Comparison of ENCODE assay signal across 8 cellular contexts in the genomic region with DNA sequence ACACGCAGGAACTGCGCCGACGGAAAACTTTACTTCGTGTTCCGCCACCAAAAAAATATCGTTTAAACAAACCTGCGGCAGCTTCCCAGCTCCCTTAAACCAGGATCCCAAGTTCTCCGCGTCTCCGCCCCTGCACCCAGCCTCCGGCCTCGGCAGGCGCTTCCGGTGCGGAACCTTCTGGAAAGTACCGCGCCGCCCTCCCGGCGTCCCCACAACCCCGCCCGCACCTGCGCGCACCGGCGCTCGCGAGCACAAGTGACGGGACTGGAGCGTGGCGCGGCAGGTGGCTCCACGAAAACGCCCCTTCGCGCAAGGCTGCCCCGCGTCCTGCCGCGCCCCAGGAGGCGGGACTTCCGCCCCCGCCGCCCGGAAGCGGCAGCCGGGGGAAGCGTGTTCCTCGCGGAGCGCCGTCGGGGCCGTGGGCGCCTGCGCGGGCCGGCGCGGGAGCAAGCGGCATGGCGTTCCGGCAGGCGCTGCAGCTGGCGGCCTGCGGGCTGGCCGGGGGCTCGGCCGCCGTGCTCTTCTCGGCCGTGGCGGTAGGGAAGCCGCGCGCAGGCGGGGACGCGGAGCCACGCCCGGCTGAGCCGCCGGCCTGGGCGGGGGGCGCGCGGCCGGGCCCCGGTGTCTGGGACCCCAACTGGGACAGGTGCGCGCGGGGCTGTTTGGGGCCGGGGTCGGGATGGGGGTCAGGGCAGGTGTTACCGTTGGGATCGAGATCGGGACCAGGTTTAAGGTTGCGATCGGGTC. TPM values are rescaled to one million over a fixed set of nuclear protein-coding genes. Genes with fewer than 3 reads are reported as not detected.
DNase-seq lines count a peak whose midpoint lies in the region; ATAC-seq and TF ChIP-seq lines count a peak whose summit lies in the region.

A gene (plus strand): TSS at position 421 of the 747 bp plus-strand sequence. CDS start 35 bp downstream, at position 456.

- H3K4me3 ChIP-seq in BE2C (ENCODE audit: low read depth, low read length) (peak within 1 kb of the TSS; percentile 69), choroid plexus epithelial cell (ENCODE audit: low read depth, low read length) (peak within 1 kb of the TSS; percentile 87)

- DNase-seq in BE2C (peak; percentile 87), GM19238 (ENCODE audit: insufficient read length, low spot score) (peak; percentile 94), NCI-H510A (lab: John Stamatoyannopoulos, UW) (peak; percentile 78), choroid plexus epithelial cell (ENCODE audit: low read depth) (peak; percentile 81)
- peak; percentile 76 for DNase-seq in activated CD4-positive, alpha-beta T cell treated with anti-CD3 and anti-CD28 coated beads for 24 hours (ENCODE audit: low read depth in 2 of 2)
- DNase-seq in stimulated activated CD4-positive, alpha-beta T cell treated with anti-CD3 and anti-CD28 coated beads, Interleukin-1b, Interleukin-23, amount 100 ng/mL, for 24 hours (ENCODE audit: low read depth in 4 of 4, low spot score in 1 of 4) = peak; percentile 54 to 80 (median 67)

- ATAC-seq in HG03432 (IDR thresholded peaks at IDR 0.05; ENCODE audit: unreplicated experiment) = peak; percentile 93

- no peaks in the 10 kb centered on the region for H3K4me1 ChIP-seq in BE2C

- TF ChIP-seq CTCF in BE2C (IDR thresholded peaks at IDR 0.05; ENCODE audit: low read depth, low read length) = no peak
- TF ChIP-seq CTCF in choroid plexus epithelial cell (conservative IDR thresholded peaks at IDR 0.05; ENCODE audit: low read depth, low read length) = no peak

- H3K27ac ChIP-seq in layer of hippocampus (ENCODE audit: low read depth, low read length) = peak within 1 kb of the TSS; percentile 89

- H3K9me3 ChIP-seq in BE2C = no peaks in the 10 kb centered on the region

- peaks cover 22% of the 10 kb centered on the region for H3K36me3 ChIP-seq in BE2C

- H3K27me3 ChIP-seq in BE2C (no peaks in the 10 kb centered on the region), layer of hippocampus (ENCODE audit: control insufficient read depth, insufficient read depth, low read length) (no peaks in the 10 kb centered on the region)

RNA-seq across cellular contexts. Expression of the gene that starts here (rescaled TPM):
- polyA plus RNA-seq in BE2C (2012; ENCODE audit: insufficient read depth, insufficient read length, low read depth) = 92.2 TPM

Comparison
In these comparisons a context has a peak if more than half of its experiments do, and no peak if none do; other contexts are left out.
1. Peak in every context shown above with its lines: DNase-seq, ATAC-seq, H3K4me3 ChIP-seq and H3K27ac ChIP-seq.